Comparison of ENCODE assay signal across 8 cellular contexts in genomic region chr16:3022208-3022696, GRCh38. TPM values are rescaled to one million over a fixed set of nuclear protein-coding genes. Genes with fewer than 3 reads are reported as not detected.
DNase-seq lines count a peak whose midpoint lies in the region; ATAC-seq and TF ChIP-seq lines count a peak whose summit lies in the region.

No MANE protein-coding gene starts in this region.

- H3K9ac ChIP-seq in parathyroid adenoma: no peak overlapping the region

- no peak overlapping the region for H2AFZ ChIP-seq in parathyroid adenoma

- H3K27me3 ChIP-seq in H7 (ENCODE audit: control insufficient read depth, insufficient read depth, low read length) (no peaks in the 10 kb centered on the region), parathyroid adenoma (ENCODE audit: control insufficient read depth, insufficient read depth, low read length) (no peaks in the 10 kb centered on the region), thoracic aorta (replicated peaks; ENCODE audit: insufficient read depth) (no peaks in the 10 kb centered on the region)

- no peaks in the 10 kb centered on the region for H3K9me3 Mint-ChIP-seq in activated naive CD4-positive, alpha-beta T cell treated with anti-CD3 and anti-CD28 coated beads, Interleukin-2, amount 50 U/mL, for 72 hours

- ATAC-seq in SK-N-SH treated with all-trans-retinoic acid at 6 μM for 48 hours: peak; percentile 31
- peak; percentile 50 for ATAC-seq in activated naive CD4-positive, alpha-beta T cell treated with anti-CD3 and anti-CD28 coated beads, Interleukin-2, amount 50 U/mL, for 72 hours
- ATAC-seq in thoracic aorta (ENCODE audit: insufficient number of reproducible peaks, low FRiP score, low read depth): peak; percentile 36
- no peak for ATAC-seq in HG02623 (IDR thresholded peaks at IDR 0.05; ENCODE audit: unreplicated experiment)
- no peak for ATAC-seq in GM18858 (IDR thresholded peaks at IDR 0.05; ENCODE audit: unreplicated experiment)

- no peaks in the 10 kb centered on the region for H3K79me2 ChIP-seq in parathyroid adenoma

- peaks cover 10 to 11% of the 10 kb centered on the region in 2 donors for H3K36me3 Mint-ChIP-seq in activated naive CD4-positive, alpha-beta T cell treated with anti-CD3 and anti-CD28 coated beads, Interleukin-2, amount 50 U/mL, for 72 hours

- peak overlapping the region; percentile 99 for H3K4me2 ChIP-seq in parathyroid adenoma (ENCODE audit: low read length)

- H3K4me1 ChIP-seq in parathyroid adenoma (peaks cover 18% of the 10 kb centered on the region), thoracic aorta (ENCODE audit: control insufficient read depth in 1 of 2, low read depth in 2 of 2) (peaks cover 0 to 39% of the 10 kb centered on the region in 2 donors)

- DNase-seq in H7 (peak; percentile 89), glomerular visceral epithelial cell (ENCODE audit: extremely low spot score) (peak; percentile 93), thoracic aorta (ENCODE audit: low spot score) (peak; percentile 78)
- peak; percentile 85 to 87 for DNase-seq in activated naive CD4-positive, alpha-beta T cell treated with anti-CD3 and anti-CD28 coated beads, Interleukin-2, amount 50 U/mL, for 72 hours (ENCODE audit: low spot score in 2 of 2)

- TF ChIP-seq CTCF in parathyroid adenoma (IDR thresholded peaks at IDR 0.05) (peak; percentile 7), thoracic aorta (IDR thresholded peaks at IDR 0.05) (no peak)

- H3K4me3 ChIP-seq in H7 (ENCODE audit: insufficient read depth, low read depth, low read length) (peak overlapping the region; percentile 96), parathyroid adenoma (ENCODE audit: low read depth, low read length) (no peak overlapping the region), thoracic aorta (peak overlapping the region; percentile 98)

- H3K27ac ChIP-seq in parathyroid adenoma: peak overlapping the region; percentile 97
- H3K27ac ChIP-seq in thoracic aorta: peak overlapping the region; percentile 94 to 100

- peak overlapping the region; percentile 85 to 95 for H3K27ac Mint-ChIP-seq in activated naive CD4-positive, alpha-beta T cell treated with anti-CD3 and anti-CD28 coated beads, Interleukin-2, amount 50 U/mL, for 72 hours

- H3K9me3 ChIP-seq in parathyroid adenoma (ENCODE audit: control insufficient read depth, low read length) (no peaks in the 10 kb centered on the region), thoracic aorta (no peaks in the 10 kb centered on the region)

- H3K36me3 ChIP-seq in H7 (replicated peaks; ENCODE audit: control insufficient read depth, insufficient read depth, low read length) (peaks cover 14% of the 10 kb centered on the region), parathyroid adenoma (ENCODE audit: control insufficient read depth, insufficient read depth, low read length) (no peaks in the 10 kb centered on the region), thoracic aorta (peaks cover 12% of the 10 kb centered on the region)

TF ChIP-seq in SK-N-SH treated with all-trans-retinoic acid at 6 μM for 48 hours, 23 proteins besides CTCF, POLR2A, EP300 and RAD21:
- TF ChIP-seq CSDC2 (CRISPR knock-in tag; IDR thresholded peaks at IDR 0.05) (no peak; the same call in 1 of the 2 replicates), GLIS3 (CRISPR knock-in tag; IDR thresholded peaks at IDR 0.05) (peak; percentile 11; the same call in 1 of the 2 replicates), POU6F1 (CRISPR knock-in tag; IDR thresholded peaks at IDR 0.05; ENCODE audit: borderline replicate concordance, low read depth) (no peak), PATZ1 (CRISPR knock-in tag; IDR thresholded peaks at IDR 0.05; ENCODE audit: borderline replicate concordance) (peak; percentile 90; the same call in 1 of the 2 replicates), BACH2 (CRISPR knock-in tag; IDR thresholded peaks at IDR 0.05; ENCODE audit: borderline replicate concordance) (no peak), RARB (CRISPR knock-in tag; IDR thresholded peaks at IDR 0.05) (no peak), ZNF70 (CRISPR knock-in tag; IDR thresholded peaks at IDR 0.05) (no peak)

RNA-seq across cellular contexts. Expression of gene HCFC1R1, which starts 1.5 kb away (rescaled TPM):
- total RNA-seq in H7 (2014; rRNA removed; shearing (Covaris generic)): 114 and 156 TPM in 2 replicates
- total RNA-seq in activated naive CD4-positive, alpha-beta T cell treated with anti-CD3 and anti-CD28 coated beads, Interleukin-2, amount 50 U/mL, for 72 hours: 10 to 100 TPM; 40.9 to 47.3 TPM
- 100 to 1,000 TPM in 1 of 2 donors, 10 to 100 TPM in 1; 19.9 to 120 TPM for total RNA-seq in thoracic aorta

RNA-seq across cellular contexts. Expression of gene THOC6, which starts 1.6 kb away (rescaled TPM):
- total RNA-seq in H7 (2014; rRNA removed; shearing (Covaris generic)): 69.1 and 81.4 TPM in 2 replicates
- total RNA-seq in activated naive CD4-positive, alpha-beta T cell treated with anti-CD3 and anti-CD28 coated beads, Interleukin-2, amount 50 U/mL, for 72 hours: 10 to 100 TPM; 35.3 to 65.2 TPM
- 10 to 100 TPM; 19.0 to 24.7 TPM for total RNA-seq in thoracic aorta

RNA-seq across cellular contexts. Expression of gene TNFRSF12A, which starts 2.1 kb away (rescaled TPM):
- 144 and 171 TPM in 2 replicates for total RNA-seq in H7 (2014; rRNA removed; shearing (Covaris generic))
- 10 to 100 TPM in 1 of 2 donors, 1 to 10 TPM in 1; 7.6 to 14.6 TPM for total RNA-seq in activated naive CD4-positive, alpha-beta T cell treated with anti-CD3 and anti-CD28 coated beads, Interleukin-2, amount 50 U/mL, for 72 hours
- 100 to 1,000 TPM; 274 to 461 TPM for total RNA-seq in thoracic aorta

RNA-seq across cellular contexts. Expression of gene CLDN6, which starts 4.3 kb away (rescaled TPM):
- 426 and 528 TPM in 2 replicates for total RNA-seq in H7 (2014; rRNA removed; shearing (Covaris generic))
- not detected for total RNA-seq in activated naive CD4-positive, alpha-beta T cell treated with anti-CD3 and anti-CD28 coated beads, Interleukin-2, amount 50 U/mL, for 72 hours
- total RNA-seq in thoracic aorta: not detected

RNA-seq across cellular contexts. Expression of gene CLDN9, which starts 9.5 kb away (rescaled TPM):
- total RNA-seq in H7 (2014; rRNA removed; shearing (Covaris generic)): 0.21 and 0.48 TPM in 2 replicates
- under 1 TPM in 1 of 2 donors, not detected in 1; 0.11 TPM for total RNA-seq in activated naive CD4-positive, alpha-beta T cell treated with anti-CD3 and anti-CD28 coated beads, Interleukin-2, amount 50 U/mL, for 72 hours
- total RNA-seq in thoracic aorta: 1 to 10 TPM in 1 of 2 donors, not detected in 1; 1.5 TPM

Comparison
In these comparisons a context has a peak if more than half of its experiments do, and no peak if none do; other contexts are left out.
1. ATAC-seq: peak in SK-N-SH treated with all-trans-retinoic acid at 6 μM for 48 hours (single experiment), activated naive CD4-positive, alpha-beta T cell treated with anti-CD3 and anti-CD28 coated beads, Interleukin-2, amount 50 U/mL, for 72 hours (2 of 2) and thoracic aorta (single experiment); none in HG02623 (single experiment) and GM18858 (single experiment).
2. Peak in every context shown above with its lines, with median percentiles within 50 percentile points of each other: DNase-seq.